12 cellular contexts compared by ENCODE assay signal in genomic region chr3:139098391-139098790, GRCh38. TPM values are rescaled to one million over a fixed set of nuclear protein-coding genes. Genes with fewer than 3 reads are reported as not detected.
"Had no signal": no experiment of that assay in that cellular context is flagged by ENCODE, and none has a peak within 500 bp of the region (broad histone marks: within the 10 kb centered on the region; RNA-seq: fewer than 3 reads in every experiment).

No MANE protein-coding gene starts in this region.

- H3K4me3 ChIP-seq: GM23248, GM23338, HAP-1 had no signal

- H3K27ac ChIP-seq: GM23248 had no signal

- H3K9ac ChIP-seq: GM23248 had no signal

- FAIRE-seq: H1, H54 had no signal

- H3K4me2 ChIP-seq: GM23338 had no signal

- H3K4me3 Mint-ChIP-seq: GM23338, H9, HFFc6 had no signal

- H2AFZ ChIP-seq: GM23248, GM23338 had no signal

- H3K4me1 ChIP-seq: HAP-1 had no signal

- DNase-seq: GM23248, GOT3, H7, H9, HCEC 1CT, HFFc6 had no signal

- ATAC-seq: GM23338, HCT116 had no signal

- H3K36me3 ChIP-seq: HAP-1 had no signal

- H3K9me3 Mint-ChIP-seq: HFFc6 had no signal

- H3K27ac Mint-ChIP-seq: GM23338, H9, HFFc6 had no signal

- H3K9me3 ChIP-seq: HAP-1 had no signal

RNA-seq across cellular contexts. Expression of gene PRR23C, which starts 53.7 kb away (rescaled TPM):
- total RNA-seq: GM23248, GM23338, H1, H4, H7, H9, HFFc6 had no signal
- polyA plus RNA-seq: GM23248, GM23338, H1 had no signal
